1 cellular context compared by ENCODE assay signal in the genomic region with DNA sequence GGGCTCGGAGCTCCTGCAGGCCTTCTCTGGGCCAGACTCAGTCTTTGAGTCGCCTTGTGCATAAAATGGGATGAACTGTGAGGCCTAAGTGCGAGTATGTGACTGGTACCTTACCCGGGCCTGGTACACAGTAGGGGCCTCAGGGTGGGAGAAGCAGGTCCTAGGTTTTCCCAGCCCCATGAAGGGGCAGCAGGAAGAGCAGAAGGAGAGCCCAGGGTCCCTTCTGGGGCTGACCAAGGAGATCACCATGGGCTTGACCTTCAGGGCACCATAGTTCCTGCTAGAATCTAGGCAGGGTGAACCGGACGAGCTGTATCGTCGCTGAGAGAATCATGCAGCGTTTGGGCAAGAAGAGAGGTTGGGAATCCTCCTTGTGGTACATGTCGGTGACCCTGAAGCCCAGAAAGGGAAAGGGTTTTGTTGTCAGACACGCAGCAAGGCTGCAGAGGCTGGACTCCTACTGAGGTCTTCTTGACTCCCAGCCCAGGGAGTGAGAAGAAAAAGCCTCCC.
TF ChIP-seq lines count a peak whose summit lies in the region.

No MANE protein-coding gene starts in this region.

TF ChIP-seq in WTC11, 78 proteins besides CTCF, POLR2A, EP300 and RAD21 (continued from another document):
- TF ChIP-seq, protein P1, sequence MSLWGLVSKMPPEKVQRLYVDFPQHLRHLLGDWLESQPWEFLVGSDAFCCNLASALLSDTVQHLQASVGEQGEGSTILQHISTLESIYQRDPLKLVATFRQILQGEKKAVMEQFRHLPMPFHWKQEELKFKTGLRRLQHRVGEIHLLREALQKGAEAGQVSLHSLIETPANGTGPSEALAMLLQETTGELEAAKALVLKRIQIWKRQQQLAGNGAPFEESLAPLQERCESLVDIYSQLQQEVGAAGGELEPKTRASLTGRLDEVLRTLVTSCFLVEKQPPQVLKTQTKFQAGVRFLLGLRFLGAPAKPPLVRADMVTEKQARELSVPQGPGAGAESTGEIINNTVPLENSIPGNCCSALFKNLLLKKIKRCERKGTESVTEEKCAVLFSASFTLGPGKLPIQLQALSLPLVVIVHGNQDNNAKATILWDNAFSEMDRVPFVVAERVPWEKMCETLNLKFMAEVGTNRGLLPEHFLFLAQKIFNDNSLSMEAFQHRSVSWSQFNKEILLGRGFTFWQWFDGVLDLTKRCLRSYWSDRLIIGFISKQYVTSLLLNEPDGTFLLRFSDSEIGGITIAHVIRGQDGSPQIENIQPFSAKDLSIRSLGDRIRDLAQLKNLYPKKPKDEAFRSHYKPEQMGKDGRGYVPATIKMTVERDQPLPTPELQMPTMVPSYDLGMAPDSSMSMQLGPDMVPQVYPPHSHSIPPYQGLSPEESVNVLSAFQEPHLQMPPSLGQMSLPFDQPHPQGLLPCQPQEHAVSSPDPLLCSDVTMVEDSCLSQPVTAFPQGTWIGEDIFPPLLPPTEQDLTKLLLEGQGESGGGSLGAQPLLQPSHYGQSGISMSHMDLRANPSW (CRISPR knock-in tag; conservative IDR thresholded peaks at IDR 0.05; ENCODE audit: low read depth): 0 out of 2 replicates have a peak, but pooled peaks have one; percentile 3
- TF ChIP-seq, protein P2, sequence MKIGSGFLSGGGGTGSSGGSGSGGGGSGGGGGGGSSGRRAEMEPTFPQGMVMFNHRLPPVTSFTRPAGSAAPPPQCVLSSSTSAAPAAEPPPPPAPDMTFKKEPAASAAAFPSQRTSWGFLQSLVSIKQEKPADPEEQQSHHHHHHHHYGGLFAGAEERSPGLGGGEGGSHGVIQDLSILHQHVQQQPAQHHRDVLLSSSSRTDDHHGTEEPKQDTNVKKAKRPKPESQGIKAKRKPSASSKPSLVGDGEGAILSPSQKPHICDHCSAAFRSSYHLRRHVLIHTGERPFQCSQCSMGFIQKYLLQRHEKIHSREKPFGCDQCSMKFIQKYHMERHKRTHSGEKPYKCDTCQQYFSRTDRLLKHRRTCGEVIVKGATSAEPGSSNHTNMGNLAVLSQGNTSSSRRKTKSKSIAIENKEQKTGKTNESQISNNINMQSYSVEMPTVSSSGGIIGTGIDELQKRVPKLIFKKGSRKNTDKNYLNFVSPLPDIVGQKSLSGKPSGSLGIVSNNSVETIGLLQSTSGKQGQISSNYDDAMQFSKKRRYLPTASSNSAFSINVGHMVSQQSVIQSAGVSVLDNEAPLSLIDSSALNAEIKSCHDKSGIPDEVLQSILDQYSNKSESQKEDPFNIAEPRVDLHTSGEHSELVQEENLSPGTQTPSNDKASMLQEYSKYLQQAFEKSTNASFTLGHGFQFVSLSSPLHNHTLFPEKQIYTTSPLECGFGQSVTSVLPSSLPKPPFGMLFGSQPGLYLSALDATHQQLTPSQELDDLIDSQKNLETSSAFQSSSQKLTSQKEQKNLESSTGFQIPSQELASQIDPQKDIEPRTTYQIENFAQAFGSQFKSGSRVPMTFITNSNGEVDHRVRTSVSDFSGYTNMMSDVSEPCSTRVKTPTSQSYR (CRISPR knock-in tag; IDR thresholded peaks at IDR 0.05): no peak
- TF ChIP-seq ZSCAN18 (CRISPR knock-in tag; IDR thresholded peaks at IDR 0.05) (no peak), ZNF232 (CRISPR knock-in tag; IDR thresholded peaks at IDR 0.05) (no peak), ZNF396 (CRISPR knock-in tag; IDR thresholded peaks at IDR 0.05; ENCODE audit: borderline replicate concordance) (no peak), IRF2 (CRISPR knock-in tag; IDR thresholded peaks at IDR 0.05; ENCODE audit: borderline replicate concordance, low read depth) (no peak)
- TF ChIP-seq, protein P3, sequence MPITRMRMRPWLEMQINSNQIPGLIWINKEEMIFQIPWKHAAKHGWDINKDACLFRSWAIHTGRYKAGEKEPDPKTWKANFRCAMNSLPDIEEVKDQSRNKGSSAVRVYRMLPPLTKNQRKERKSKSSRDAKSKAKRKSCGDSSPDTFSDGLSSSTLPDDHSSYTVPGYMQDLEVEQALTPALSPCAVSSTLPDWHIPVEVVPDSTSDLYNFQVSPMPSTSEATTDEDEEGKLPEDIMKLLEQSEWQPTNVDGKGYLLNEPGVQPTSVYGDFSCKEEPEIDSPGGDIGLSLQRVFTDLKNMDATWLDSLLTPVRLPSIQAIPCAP (CRISPR knock-in tag; IDR thresholded peaks at IDR 0.05): no peak
TF ChIP-seq in WTC11: peak in this region for 4.
